In genomic region chr5:181197326-181197951, GRCh38 we compare ENCODE assay signal across 2 cellular contexts.
TF ChIP-seq lines count a peak whose summit lies in the region.

No MANE protein-coding gene starts in this region.

TF ChIP-seq in IMR-90, 13 proteins besides CTCF, POLR2A, EP300 and RAD21:
- TF ChIP-seq RCOR1 (IDR thresholded peaks at IDR 0.05; ENCODE audit: insufficient replicate concordance, low read length) (no peak), CEBPB (IDR thresholded peaks at IDR 0.05; ENCODE audit: low read depth, low read length) (no peak), MAFK (IDR thresholded peaks at IDR 0.05; ENCODE audit: low read depth, low read length) (no peak), MXI1 (IDR thresholded peaks at IDR 0.05; ENCODE audit: borderline replicate concordance, low read depth, low read length) (no peak), BHLHE40 (IDR thresholded peaks at IDR 0.05; ENCODE audit: low read depth, low read length) (no peak), CHD1 (IDR thresholded peaks at IDR 0.05; ENCODE audit: low read depth, low read length) (no peak), MAZ (IDR thresholded peaks at IDR 0.05; ENCODE audit: borderline replicate concordance, low read depth, low read length) (no peak), FOS (IDR thresholded peaks at IDR 0.05; ENCODE audit: low read depth, low read length) (no peak)

TF ChIP-seq in H1, 55 proteins besides CTCF, POLR2A, EP300 and RAD21:
- TF ChIP-seq TEAD4 (IDR thresholded peaks at IDR 0.05; ENCODE audit: low read depth, low read length) (peak; percentile 53; the same call in 1 of the 2 replicates), CTBP2 (IDR thresholded peaks at IDR 0.05; ENCODE audit: borderline replicate concordance, insufficient read depth, insufficient read length, low read length) (no peak)
TF ChIP-seq in H1: peak in this region for 1.
